8 cellular contexts compared by ENCODE assay signal in genomic region chr1:29258974-29259801, GRCh38. TPM values are rescaled to one million over a fixed set of nuclear protein-coding genes. Genes with fewer than 3 reads are reported as not detected.
A peak's percentile ranks its signal among the peaks of the same experiment; 100 is the strongest.
DNase-seq lines count a peak whose midpoint lies in the region; ATAC-seq and TF ChIP-seq lines count a peak whose summit lies in the region.

No MANE protein-coding gene starts in this region.

- no peak for ATAC-seq in GM19455 (IDR thresholded peaks at IDR 0.05; ENCODE audit: unreplicated experiment)

- H3K27ac ChIP-seq in HUES48 (ENCODE audit: low read depth, low read length) (no peak overlapping the region), ascending aorta (no peak overlapping the region), smooth muscle cell (ENCODE audit: low read depth) (no peak overlapping the region)

- peaks cover 4% of the 10 kb centered on the region; the same call in 1 of the 2 replicates for H3K36me3 ChIP-seq in HUES48 (ENCODE audit: control insufficient read depth, insufficient read depth, low read length)
- peaks cover 0 to 10% of the 10 kb centered on the region in 2 donors for H3K36me3 ChIP-seq in ascending aorta
- H3K36me3 ChIP-seq in smooth muscle cell (ENCODE audit: low read depth): no peaks in the 10 kb centered on the region

- no peak for DNase-seq in ascending aorta (ENCODE audit: low spot score in 2 of 2)
- DNase-seq in iPS-NIHi11 (ENCODE audit: low spot score): peak; percentile 62
- no peak for DNase-seq in smooth muscle cell (lab: John Stamatoyannopoulos, UW; ENCODE audit: unreplicated experiment)
- DNase-seq in central memory CD4-positive, alpha-beta T cell: no peak
- no peak for DNase-seq in DMS153 (lab: John Stamatoyannopoulos, UW)
- no peak for DNase-seq in NCI-H748 treated with DMSO at 0.1 percent for 48 hours (lab: John Stamatoyannopoulos, UW)

- H3K4me2 ChIP-seq in smooth muscle cell: peak overlapping the region; percentile 96

- intact Hi-C loops in ascending aorta (cut with DNase I): no loop called here

- H3K4me3 ChIP-seq in HUES48 (ENCODE audit: low read depth, low read length) (peak overlapping the region; percentile 69), ascending aorta (peak overlapping the region; percentile 53 to 64), smooth muscle cell (peak overlapping the region; percentile 57)

- peaks cover 7% of the 10 kb centered on the region for H3K79me2 ChIP-seq in smooth muscle cell (ENCODE audit: low read depth)

- H3F3A ChIP-seq in smooth muscle cell (ENCODE audit: low read depth): no peaks in the 10 kb centered on the region

- H3K4me1 ChIP-seq in HUES48 (ENCODE audit: control insufficient read depth, insufficient read depth, low read length): peaks cover 29% of the 10 kb centered on the region
- peaks cover 0 to 11% of the 10 kb centered on the region in 2 donors for H3K4me1 ChIP-seq in ascending aorta
- H3K4me1 ChIP-seq in smooth muscle cell (ENCODE audit: low read depth): peaks cover 28% of the 10 kb centered on the region

- TF ChIP-seq CTCF in ascending aorta (IDR thresholded peaks at IDR 0.05): no peak
- no peak for TF ChIP-seq CTCF in smooth muscle cell (IDR thresholded peaks at IDR 0.05; ENCODE audit: borderline replicate concordance, insufficient read depth, poor library complexity, severe bottlenecking)

- H3K9me3 ChIP-seq in HUES48 (ENCODE audit: control insufficient read depth, insufficient read depth, low read length) (no peaks in the 10 kb centered on the region), ascending aorta (no peaks in the 10 kb centered on the region), smooth muscle cell (replicated peaks; ENCODE audit: low read depth) (no peaks in the 10 kb centered on the region)

- no peak overlapping the region for H2AFZ ChIP-seq in smooth muscle cell (ENCODE audit: low read depth)

- H3K9ac ChIP-seq in HUES48 (ENCODE audit: low read depth, low read length): no peak overlapping the region
- H3K9ac ChIP-seq in smooth muscle cell (ENCODE audit: low read depth): peak overlapping the region; percentile 16

- H3K27me3 ChIP-seq in HUES48 (ENCODE audit: control insufficient read depth, insufficient read depth, low read length) (peaks cover 13% of the 10 kb centered on the region), ascending aorta (no peaks in the 10 kb centered on the region), smooth muscle cell (ENCODE audit: low read depth) (no peaks in the 10 kb centered on the region)

- WGBS in smooth muscle cell (ENCODE audit: low lambda C conversion rate): 19% methylated on average over 26 of the region's 38 CpGs

- no peaks in the 10 kb centered on the region for H4K20me1 ChIP-seq in smooth muscle cell (ENCODE audit: low read depth)

RNA-seq across cellular contexts. Expression of gene PTPRU, which starts 22.9 kb away (rescaled TPM):
- total RNA-seq in ascending aorta (32.7 TPM), smooth muscle cell (43.6 and 67.8 TPM in 2 replicates)
- 39.8 and 41.1 TPM in 2 replicates for polyA plus RNA-seq in smooth muscle cell

RNA-seq across cellular contexts. Expression of gene MECR, which starts 28.5 kb away (rescaled TPM):
- total RNA-seq in ascending aorta (1.2 TPM), smooth muscle cell (11.6 and 17.7 TPM in 2 replicates)
- polyA plus RNA-seq in smooth muscle cell: 39.8 and 43.8 TPM in 2 replicates
